In genomic region chr2:238322001-238322411, GRCh38 we compare ENCODE assay signal across 1 cellular context.
TF ChIP-seq lines count a peak whose summit lies in the region.

No MANE protein-coding gene starts in this region.

TF ChIP-seq in HepG2, 621 proteins besides CTCF, POLR2A, EP300 and RAD21:
- TF ChIP-seq U2AF2 (IDR thresholded peaks at IDR 0.05; ENCODE audit: low read depth, low read length) = no peak
- TF ChIP-seq E2F5 (CRISPR knock-in tag; conservative IDR thresholded peaks at IDR 0.05) = no peak
- TF ChIP-seq ATRX (CRISPR knock-in tag; IDR thresholded peaks at IDR 0.05; ENCODE audit: borderline replicate concordance) = no peak
- 0 out of 2 replicates have a peak, but pooled peaks have one; percentile 0 for TF ChIP-seq PRMT3 (CRISPR knock-in tag; IDR thresholded peaks at IDR 0.05; ENCODE audit: borderline replicate concordance, low read depth)
- 0 out of 2 replicates have a peak, but pooled peaks have one; percentile 11 for TF ChIP-seq CCDC6 (CRISPR knock-in tag; IDR thresholded peaks at IDR 0.05)
- TF ChIP-seq ZBTB33 (CRISPR knock-in tag; IDR thresholded peaks at IDR 0.05) = peak; percentile 62; the same call in 1 of the 2 replicates
